1 cellular context compared by ENCODE assay signal in genomic region chr11:74988541-74989268, GRCh38.
TF ChIP-seq lines count a peak whose summit lies in the region.

Gene NEU3 (plus strand): TSS chr11:74988933. CDS start chr11:74989061, 128 bp downstream.

TF ChIP-seq in liver, 16 proteins besides CTCF, POLR2A, EP300 and RAD21 (continued from another document):
- TF ChIP-seq REST (IDR thresholded peaks at IDR 0.05) (peak; percentile 70), ATF3 (IDR thresholded peaks at IDR 0.05) (no peak), RXRA (IDR thresholded peaks at IDR 0.05) (no peak), JUND (IDR thresholded peaks at IDR 0.05) (peak in 1 of 2 donors; percentile 30)
